ENCODE assay signal across 1 cellular context in genomic region chr12:54591001-54591591, GRCh38.
TF ChIP-seq lines count a peak whose summit lies in the region.

No MANE protein-coding gene starts in this region.

TF ChIP-seq in H1, 55 proteins besides CTCF, POLR2A, EP300 and RAD21:
- TF ChIP-seq KDM4A (IDR thresholded peaks at IDR 0.05; ENCODE audit: low read depth, low read length, severe bottlenecking): no peak
- no peak for TF ChIP-seq CHD1 (IDR thresholded peaks at IDR 0.05; ENCODE audit: low read depth, low read length)
